Comparison of ENCODE assay signal across 13 cellular contexts in the genomic region with DNA sequence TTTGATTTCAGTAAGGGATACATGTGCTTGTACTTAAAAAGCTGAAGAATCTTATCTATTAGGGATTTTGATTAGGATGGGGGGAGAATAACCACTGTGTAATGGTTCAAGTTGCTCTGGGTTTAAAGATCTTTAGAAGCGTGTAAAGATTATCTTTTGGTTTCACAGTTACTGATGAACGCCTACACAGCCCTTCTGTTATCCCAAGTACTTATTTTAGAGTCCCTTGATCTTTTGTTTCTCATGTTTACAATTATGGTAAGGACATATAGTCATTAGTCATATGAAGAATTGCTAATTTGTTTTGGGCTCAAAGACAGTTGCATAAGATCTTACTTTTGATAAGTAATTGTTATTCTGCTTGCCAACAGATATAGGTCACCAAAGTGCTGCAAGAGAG.
DNase-seq lines count a peak whose midpoint lies in the region; ATAC-seq and TF ChIP-seq lines count a peak whose summit lies in the region.
"Had no signal": no experiment of that assay in that cellular context is flagged by ENCODE, and none has a peak within 500 bp of the region (broad histone marks: within the 10 kb centered on the region; RNA-seq: fewer than 3 reads in every experiment).

No MANE protein-coding gene starts in this region.

- TF ChIP-seq CTCF in GM10266 (IDR thresholded peaks at IDR 0.05; ENCODE audit: control insufficient read depth, insufficient read depth, low read depth, missing control alignments), result no peak
- TF ChIP-seq CTCF in OCI-LY7 (conservative IDR thresholded peaks at IDR 0.05; ENCODE audit: low read length), result no peak

- no peaks in the 10 kb centered on the region for H3K9me3 ChIP-seq in OCI-LY7 (ENCODE audit: low read length)

- no peaks in the 10 kb centered on the region for H4K20me1 ChIP-seq in OCI-LY7 (ENCODE audit: insufficient read depth, low read length)

- no peak overlapping the region for H3K4me3 ChIP-seq in OCI-LY7 (ENCODE audit: low read depth, low read length, poor library complexity, severe bottlenecking)
- H3K4me3 ChIP-seq: skin epidermis had no signal

- DNase-seq in GM10266 (ENCODE audit: extremely low spot score), result peak; percentile 58
- DNase-seq in NCI-H1092 treated with DMSO at 0.1 percent for 48 hours (lab: John Stamatoyannopoulos, UW), result no peak
- DNase-seq in NCI-H1048 (lab: John Stamatoyannopoulos, UW), result no peak
- DNase-seq in OCI-LY7 (ENCODE audit: low spot score), result no peak
- DNase-seq in AML-193 (lab: John Stamatoyannopoulos, UW), result no peak
- DNase-seq: IMR-90, naive B cell, NCI-H187 treated with DMSO at 0.1 percent for 48 hours, T-helper 17 cell had no signal

- POLR2A ChIA-PET in OCI-LY7 (lab: Charles Lee), result no interaction called here

- no peaks in the 10 kb centered on the region for H3K9me2 ChIP-seq in OCI-LY7 (ENCODE audit: insufficient read depth, low read length)

- no peaks in the 10 kb centered on the region for H3K4me1 ChIP-seq in OCI-LY7 (ENCODE audit: insufficient read depth, low read length, poor library complexity, severe bottlenecking)

- no TSS peak for BruUV-seq in OCI-LY7 (replicated peaks; lab: Mats Ljungman, UMichigan)

- no peak overlapping the region for H3K27ac ChIP-seq in OCI-LY7 (ENCODE audit: low read depth, low read length, poor library complexity, severe bottlenecking)
- H3K27ac ChIP-seq: skin epidermis had no signal

- no peak overlapping the region for H2AFZ ChIP-seq in OCI-LY7 (ENCODE audit: low read length)

- no peaks in the 10 kb centered on the region for H3K79me2 ChIP-seq in OCI-LY7 (ENCODE audit: insufficient read depth, low read depth, low read length)

- intact Hi-C loops in OCI-LY7 (cut with micrococcal nuclease; ENCODE audit: unreplicated experiment), result no loop called here

- H3K36me3 ChIP-seq in OCI-LY7 (ENCODE audit: insufficient read depth, low read length), result peaks cover 43% of the 10 kb centered on the region

- ATAC-seq in GM18909 (IDR thresholded peaks at IDR 0.05; ENCODE audit: poor library complexity, unreplicated experiment) (peak; percentile 75), HG02588 (IDR thresholded peaks at IDR 0.05; ENCODE audit: unreplicated experiment) (peak; percentile 70), HG03432 (IDR thresholded peaks at IDR 0.05; ENCODE audit: unreplicated experiment) (peak; percentile 93)
- ATAC-seq: T-helper 17 cell had no signal

- H3K4me2 ChIP-seq in OCI-LY7 (ENCODE audit: low read length), result no peak overlapping the region

- CTCF ChIA-PET in OCI-LY7 (lab: Charles Lee; ENCODE audit: unreplicated experiment), result no interaction called here
